In genomic region chr14:51677276-51677675, GRCh38 we compare ENCODE assay signal across 14 cellular contexts. TPM values are rescaled to one million over a fixed set of nuclear protein-coding genes. Genes with fewer than 3 reads are reported as not detected.
DNase-seq lines count a peak whose midpoint lies in the region; ATAC-seq, FAIRE-seq and TF ChIP-seq lines count a peak whose summit lies in the region.
"Had no signal": no experiment of that assay in that cellular context is flagged by ENCODE, and none has a peak within 500 bp of the region (broad histone marks: within the 10 kb centered on the region; RNA-seq: fewer than 3 reads in every experiment).

No MANE protein-coding gene starts in this region.

- no peak for FAIRE-seq in HTR-8/SVneo (lab: Jason Lieb, UNC)
- FAIRE-seq: G401.6 had no signal

- no peak overlapping the region for H3K4me3 ChIP-seq in epithelial cell of proximal tubule (ENCODE audit: low read depth, low read length)
- H3K4me3 ChIP-seq: lower lobe of right lung, upper lobe of right lung had no signal

- no peak overlapping the region for H3K4me3 Mint-ChIP-seq in mesothelial cell of epicardium

- peak; percentile 23 for DNase-seq in ACHN
- DNase-seq in RPMI7951 (ENCODE audit: low read depth), result peak; percentile 72
- DNase-seq in epithelial cell of proximal tubule (ENCODE audit: low read depth), result peak; percentile 30
- no peak for DNase-seq in mesothelial cell of epicardium (ENCODE audit: low spot score in 2 of 2, unreplicated experiment in 2 of 2)
- no peak for DNase-seq in HTR-8/SVneo (ENCODE audit: insufficient read length, low spot score)
- no peak for DNase-seq in NK-92 (lab: John Stamatoyannopoulos, UW; ENCODE audit: unreplicated experiment)
- DNase-seq: cerebellar nuclear complex, lower lobe of right lung, NCI-H524, retina, upper lobe of right lung had no signal

- no peak for TF ChIP-seq CTCF in epithelial cell of proximal tubule (conservative IDR thresholded peaks at IDR 0.05; ENCODE audit: low read depth, low read length)
- TF ChIP-seq CTCF in mesothelial cell of epicardium (IDR thresholded peaks at IDR 0.05; ENCODE audit: unreplicated experiment), result no peak

- ATAC-seq in HG02981 (IDR thresholded peaks at IDR 0.05; ENCODE audit: unreplicated experiment) (no peak), GM21423 (IDR thresholded peaks at IDR 0.05; ENCODE audit: unreplicated experiment) (no peak)
- ATAC-seq: lower lobe of right lung, upper lobe of right lung had no signal

- no peaks in the 10 kb centered on the region for H3K36me3 Mint-ChIP-seq in mesothelial cell of epicardium

- H3K27ac Mint-ChIP-seq in mesothelial cell of epicardium, result peak overlapping the region; percentile 92

- in situ Hi-C loops in ACHN (cut with HindIII; ENCODE audit: low pct_ligation_motif_present, low pct_unique_long_range_greater_than_20kb, low sequenced_read_pairs), result no loop called here

- H3K27me3 Mint-ChIP-seq in mesothelial cell of epicardium (ENCODE audit: low read depth), result no peaks in the 10 kb centered on the region

- H3K9me3 Mint-ChIP-seq in mesothelial cell of epicardium, result no peaks in the 10 kb centered on the region

- H3K4me1 Mint-ChIP-seq in mesothelial cell of epicardium, result peaks cover 53% of the 10 kb centered on the region

RNA-seq across cellular contexts. Expression of gene FRMD6, which starts 25.6 kb away (rescaled TPM):
- 98.9 and 127 TPM in 2 replicates for total RNA-seq in RPMI7951 (2014; rRNA removed; shearing (Covaris generic))
- total RNA-seq in epithelial cell of proximal tubule (110 and 122 TPM in 2 replicates), mesothelial cell of epicardium (43.4 to 51.8 TPM (median 46.6 TPM) in 3 replicates)

Comparison
In these comparisons a context has a peak if more than half of its experiments do, and no peak if none do; other contexts are left out.
1. DNase-seq: peak in ACHN (single experiment), RPMI7951 (single experiment) and epithelial cell of proximal tubule (single experiment); none in mesothelial cell of epicardium (0 of 2), HTR-8/SVneo (single experiment) and NK-92 (single experiment).